32 cellular contexts compared by ENCODE assay signal in genomic region chr2:139454251-139454650, GRCh38.
"Had no signal": no experiment of that assay in that cellular context is flagged by ENCODE, and none has a peak within 500 bp of the region (broad histone marks: within the 10 kb centered on the region; RNA-seq: fewer than 3 reads in every experiment).

No MANE protein-coding gene starts in this region.

- H3K9me3 ChIP-seq: adrenal gland, ascending aorta had no signal

- H3K27me3 ChIP-seq: adrenal gland, ascending aorta, cardiac muscle cell had no signal

- H3K36me3 ChIP-seq: adrenal gland, ascending aorta, cardiac muscle cell, WERI-Rb-1 had no signal

- H3K4me1 ChIP-seq: adrenal gland, ascending aorta had no signal

- DNase-seq: activated CD4-positive, alpha-beta memory T cell treated with anti-CD3 and anti-CD28 coated beads, Interleukin-2, amount 10 ng/mL, durations not matched to agents 7 days and 5 days; activated CD4-positive, alpha-beta T cell treated with anti-CD3 and anti-CD28 coated beads for 1 hour; activated CD4-positive, alpha-beta T cell treated with anti-CD3 and anti-CD28 coated beads for 36 hours; activated CD4-positive, alpha-beta T cell treated with anti-CD3 and anti-CD28 coated beads for 48 hours; activated CD4-positive, alpha-beta T cell treated with anti-CD3 and anti-CD28 coated beads, Interleukin-2, amount 10 ng/mL, durations not matched to agents 7 days and 5 days; activated CD4-positive, alpha-beta T cell treated with anti-CD3 and anti-CD28 coated beads, Interleukin-2, amount 50 U/mL, for 48 hours; activated CD4-positive, CD25-positive, alpha-beta regulatory T cell; activated CD8-positive, alpha-beta memory T cell treated with anti-CD3 and anti-CD28 coated beads for 24 hours; activated CD8-positive, alpha-beta memory T cell treated with anti-CD3 and anti-CD28 coated beads, Interleukin-2, amount 10 ng/mL, durations not matched to agents 7 days and 5 days; activated CD8-positive, alpha-beta memory T cell treated with anti-CD3 and anti-CD28 coated beads, Interleukin-2, amount 50 U/mL, for 48 hours; activated CD8-positive, alpha-beta T cell treated with anti-CD3 and anti-CD28 coated beads, Interleukin-2, amount 10 ng/mL, durations not matched to agents 7 days and 5 days; activated effector memory CD4-positive, alpha-beta T cell treated with anti-CD3 and anti-CD28 coated beads, Interleukin-2, amount 50 U/mL, for 16 hours; activated gamma-delta T cell treated with Interleukin-2 at 50 U/mL for 16 hours; activated naive CD4-positive, alpha-beta T cell; activated naive CD4-positive, alpha-beta T cell treated with anti-CD3 and anti-CD28 coated beads for 36 hours; activated naive CD4-positive, alpha-beta T cell treated with anti-CD3 and anti-CD28 coated beads, Interleukin-2, amount 50 U/mL, for 16 hours; activated naive CD8-positive, alpha-beta T cell treated with anti-CD3 and anti-CD28 coated beads for 36 hours; activated T-cell treated with anti-CD3 and anti-CD28 coated beads, Interleukin-2, amount 50 U/mL, for 24 hours; activated T-cell treated with anti-CD3 and anti-CD28 coated beads, Interleukin-2, amount 50 U/mL, for 48 hours; adrenal gland; amniotic stem cell; caudate nucleus; cerebellar nuclear complex; T-helper 1 cell; T-helper 2 cell; T-helper 9 cell; WERI-Rb-1 had no signal

- H3K27ac ChIP-seq: adrenal gland, ascending aorta, cardiac muscle cell, WERI-Rb-1 had no signal

- ATAC-seq: activated CD4-positive, alpha-beta T cell treated with anti-CD3 and anti-CD28 coated beads for 36 hours; activated CD4-positive, CD25-positive, alpha-beta regulatory T cell treated with anti-CD3 and anti-CD28 coated beads, Interleukin-2, amount 50 U/mL, for 24 hours; activated CD8-positive, alpha-beta memory T cell treated with anti-CD3 and anti-CD28 coated beads, Interleukin-2, amount 10 ng/mL, durations not matched to agents 7 days and 5 days; activated CD8-positive, alpha-beta T cell treated with anti-CD3 and anti-CD28 coated beads, Interleukin-2, amount 10 ng/mL, durations not matched to agents 7 days and 5 days; activated naive CD4-positive, alpha-beta T cell treated with anti-CD3 and anti-CD28 coated beads, Interleukin-2, amount 50 U/mL, for 72 hours; WTC11 had no signal

- H3K4me3 ChIP-seq: adrenal gland, ascending aorta, cardiac muscle cell had no signal
